In genomic region chr11:76596652-76597051, GRCh38 we compare ENCODE assay signal across 16 cellular contexts.
"Had no signal": no experiment of that assay in that cellular context is flagged by ENCODE, and none has a peak within 500 bp of the region (broad histone marks: within the 10 kb centered on the region; RNA-seq: fewer than 3 reads in every experiment).

No MANE protein-coding gene starts in this region.

- DNase-seq: activated naive CD4-positive, alpha-beta T cell treated with anti-CD3 and anti-CD28 coated beads for 36 hours; central memory CD4-positive, alpha-beta T cell; cortex of kidney; effector CD8-positive, alpha-beta T cell; gastrocnemius medialis; occipital lobe; psoas muscle; stimulated activated naive CD8-positive, alpha-beta T cell treated with anti-CD3 and anti-CD28 coated beads, Interleukin-15, Interleukin-2, amounts not matched to agents 100 U/mL and 50 U/mL, for 24 hours; T-helper 17 cell; upper lobe of right lung had no signal

- H3K27me3 Mint-ChIP-seq: T-helper 17 cell had no signal

- ATAC-seq: gastrocnemius medialis; naive thymus-derived CD4-positive, alpha-beta T cell; psoas muscle; sciatic nerve; stimulated activated naive CD8-positive, alpha-beta T cell treated with anti-CD3 and anti-CD28 coated beads, Interleukin-15, Interleukin-2, amounts not matched to agents 100 U/mL and 50 U/mL, for 24 hours; T-helper 17 cell; upper lobe of right lung had no signal

- H3K4me1 ChIP-seq: gastrocnemius medialis, psoas muscle, suprapubic skin had no signal

- H3K9me3 ChIP-seq: gastrocnemius medialis, psoas muscle, suprapubic skin, upper lobe of right lung had no signal

- H3K9me3 Mint-ChIP-seq: activated naive CD4-positive, alpha-beta T cell treated with anti-CD3 and anti-CD28 coated beads for 36 hours; activated T-helper 1 cell treated with anti-CD3 and anti-CD28 coated beads, Interleukin-12 subunit alpha, Interleukin-12 subunit beta, Interleukin-2, Interleukin-4 antibody, amounts not matched to agents 30 ng/mL and 10 ng/mL and 1 ng/mL, durations not matched to agents 14 hours and 24 hours and 36 hours had no signal

- H3K27ac ChIP-seq: gastrocnemius medialis, psoas muscle, suprapubic skin, upper lobe of right lung had no signal

- H3K27me3 ChIP-seq: gastrocnemius medialis, suprapubic skin, upper lobe of right lung had no signal

- H3K4me3 Mint-ChIP-seq: activated naive CD4-positive, alpha-beta T cell treated with anti-CD3 and anti-CD28 coated beads for 36 hours; activated T-helper 1 cell treated with anti-CD3 and anti-CD28 coated beads, Interleukin-12 subunit alpha, Interleukin-12 subunit beta, Interleukin-2, Interleukin-4 antibody, amounts not matched to agents 30 ng/mL and 10 ng/mL and 1 ng/mL, durations not matched to agents 14 hours and 24 hours and 36 hours; mesothelial cell of epicardium; naive thymus-derived CD4-positive, alpha-beta T cell; T-helper 17 cell had no signal

- H3K4me3 ChIP-seq: gastrocnemius medialis, psoas muscle, suprapubic skin, upper lobe of right lung had no signal

- FAIRE-seq: TTC549 had no signal

- H3K36me3 ChIP-seq: gastrocnemius medialis, suprapubic skin, upper lobe of right lung had no signal

- H3K27ac Mint-ChIP-seq: activated naive CD4-positive, alpha-beta T cell treated with anti-CD3 and anti-CD28 coated beads for 36 hours; activated T-helper 1 cell treated with anti-CD3 and anti-CD28 coated beads, Interleukin-12 subunit alpha, Interleukin-12 subunit beta, Interleukin-2, Interleukin-4 antibody, amounts not matched to agents 30 ng/mL and 10 ng/mL and 1 ng/mL, durations not matched to agents 14 hours and 24 hours and 36 hours; mesothelial cell of epicardium; naive thymus-derived CD4-positive, alpha-beta T cell; T-helper 17 cell had no signal
